12 cellular contexts compared by ENCODE assay signal in genomic region chr7:63927261-63927660, GRCh38.
DNase-seq lines count a peak whose midpoint lies in the region; ATAC-seq and TF ChIP-seq lines count a peak whose summit lies in the region.
"Had no signal": no experiment of that assay in that cellular context is flagged by ENCODE, and none has a peak within 500 bp of the region (broad histone marks: within the 10 kb centered on the region; RNA-seq: fewer than 3 reads in every experiment).

No MANE protein-coding gene starts in this region.

- peak overlapping the region; percentile 89 for H3K4me3 Mint-ChIP-seq in T-helper 1 cell treated with Interleukin-12 subunit alpha and Interleukin-12 subunit beta and Interleukin-4 antibody, amounts not matched to agents 30 μg/mL and 1 μg/mL, for 36 hours
- peak overlapping the region; percentile 86 for H3K4me3 Mint-ChIP-seq in stimulated activated effector memory CD8-positive, alpha-beta T cell treated with anti-CD3 and anti-CD28 coated beads, Interleukin-12 subunit alpha, Interleukin-12 subunit beta, amount 100 ng/mL, for 72 hours

- TF ChIP-seq CTCF in Loucy (conservative IDR thresholded peaks at IDR 0.05; ENCODE audit: low read length) (no peak), esophagus squamous epithelium (IDR thresholded peaks at IDR 0.05) (no peak)

- ATAC-seq in stimulated activated effector memory CD8-positive, alpha-beta T cell treated with anti-CD3 and anti-CD28 coated beads, Interleukin-12 subunit alpha, Interleukin-12 subunit beta, amount 100 ng/mL, for 72 hours: no peak
- no peak for ATAC-seq in HG03565 (IDR thresholded peaks at IDR 0.05; ENCODE audit: unreplicated experiment)

- H3K23ac ChIP-seq in trophoblast cell (ENCODE audit: low read length): no peak overlapping the region

- no peak overlapping the region for H3K18ac ChIP-seq in trophoblast cell (ENCODE audit: low read length)

- H3K27ac ChIP-seq in esophagus squamous epithelium (peak overlapping the region in 2 of 4 donors; percentile 92 to 95), trophoblast cell (ENCODE audit: low read depth, low read length) (no peak overlapping the region)

- H4K91ac ChIP-seq in trophoblast cell (ENCODE audit: low read depth, low read length): no peak overlapping the region

- WGBS in esophagus squamous epithelium, 2 donors: 73 to 83% methylated on average over 1 to 3 of the region's 5 CpGs
- WGBS in trophoblast cell (ENCODE audit: extremely low coverage, insufficient coverage, insufficient read length): no CpG with 5 or more reads among the region's 5 CpGs

- no peak overlapping the region for H3K27ac Mint-ChIP-seq in T-helper 1 cell treated with Interleukin-12 subunit alpha and Interleukin-12 subunit beta and Interleukin-4 antibody, amounts not matched to agents 30 μg/mL and 1 μg/mL, for 36 hours
- H3K27ac Mint-ChIP-seq in stimulated activated effector memory CD8-positive, alpha-beta T cell treated with anti-CD3 and anti-CD28 coated beads, Interleukin-12 subunit alpha, Interleukin-12 subunit beta, amount 100 ng/mL, for 72 hours: no peak overlapping the region

- H3K9me3 ChIP-seq in Loucy (ENCODE audit: insufficient read depth, low read depth, low read length) (no peaks in the 10 kb centered on the region; the same call in 1 of the 2 replicates), esophagus squamous epithelium (peaks cover 0 to 16% (median 5%) of the 10 kb centered on the region in 3 donors), trophoblast cell (ENCODE audit: insufficient read depth, low read depth, low read length) (peaks cover 50% of the 10 kb centered on the region)

- no peaks in the 10 kb centered on the region for H3K79me2 ChIP-seq in Loucy (ENCODE audit: insufficient read depth, low read length)
- H3K79me2 ChIP-seq in trophoblast cell (ENCODE audit: control insufficient read depth, insufficient read depth, low read length, poor library complexity): no peaks in the 10 kb centered on the region

- H3K4me1 ChIP-seq in Loucy (ENCODE audit: insufficient read depth, low read length, poor library complexity, severe bottlenecking) (no peaks in the 10 kb centered on the region), esophagus squamous epithelium (peaks cover 0 to 19% (median 7%) of the 10 kb centered on the region in 3 donors), trophoblast cell (ENCODE audit: control insufficient read depth in 1 of 2, insufficient read depth in 2 of 2, low read length in 2 of 2) (no peaks in the 10 kb centered on the region)

- H4K12ac ChIP-seq in trophoblast cell (ENCODE audit: low read depth, low read length): no peak overlapping the region

- no peak overlapping the region for H2BK120ac ChIP-seq in trophoblast cell (ENCODE audit: insufficient read depth, low read length, poor library complexity)

- H2BK12ac ChIP-seq in trophoblast cell (ENCODE audit: low read length): no peak overlapping the region

- H4K8ac ChIP-seq in trophoblast cell (ENCODE audit: low read depth, low read length): no peak overlapping the region

- no peak overlapping the region for H2BK5ac ChIP-seq in trophoblast cell (ENCODE audit: low read depth, low read length, poor library complexity)

- H3K4ac ChIP-seq in trophoblast cell (ENCODE audit: low read depth, low read length): no peak overlapping the region

- H3K4me1 Mint-ChIP-seq in T-helper 1 cell treated with Interleukin-12 subunit alpha and Interleukin-12 subunit beta and Interleukin-4 antibody, amounts not matched to agents 30 μg/mL and 1 μg/mL, for 36 hours (ENCODE audit: low read depth): no peaks in the 10 kb centered on the region
- H3K4me1 Mint-ChIP-seq in stimulated activated effector memory CD8-positive, alpha-beta T cell treated with anti-CD3 and anti-CD28 coated beads, Interleukin-12 subunit alpha, Interleukin-12 subunit beta, amount 100 ng/mL, for 72 hours: peaks cover 7% of the 10 kb centered on the region

- no peak overlapping the region for H2AK5ac ChIP-seq in trophoblast cell (ENCODE audit: low read length)

- H3K79me1 ChIP-seq in trophoblast cell (ENCODE audit: low read length): no peaks in the 10 kb centered on the region

- H3K36me3 ChIP-seq in Loucy (ENCODE audit: insufficient read depth, low read length) (no peaks in the 10 kb centered on the region), esophagus squamous epithelium (no peaks in the 10 kb centered on the region), trophoblast cell (ENCODE audit: control insufficient read depth in 1 of 2, insufficient read depth in 2 of 2, low read length in 2 of 2) (no peaks in the 10 kb centered on the region)

- no peaks in the 10 kb centered on the region for H3K36me3 Mint-ChIP-seq in T-helper 1 cell treated with Interleukin-12 subunit alpha and Interleukin-12 subunit beta and Interleukin-4 antibody, amounts not matched to agents 30 μg/mL and 1 μg/mL, for 36 hours (ENCODE audit: low read depth)
- peaks cover 18% of the 10 kb centered on the region for H3K36me3 Mint-ChIP-seq in stimulated activated effector memory CD8-positive, alpha-beta T cell treated with anti-CD3 and anti-CD28 coated beads, Interleukin-12 subunit alpha, Interleukin-12 subunit beta, amount 100 ng/mL, for 72 hours

- no peak overlapping the region for H3K14ac ChIP-seq in trophoblast cell (ENCODE audit: low read length)

- H3K4me2 ChIP-seq in Loucy (ENCODE audit: low read depth, low read length, poor library complexity, severe bottlenecking) (peak overlapping the region; percentile 71), trophoblast cell (ENCODE audit: low read length) (no peak overlapping the region)

- no peaks in the 10 kb centered on the region for H3K9me2 ChIP-seq in Loucy (replicated peaks; ENCODE audit: low read depth, low read length)

- no peak for TF ChIP-seq POLR2A in esophagus squamous epithelium (IDR thresholded peaks at IDR 0.05)

- H3K4me3 ChIP-seq in Loucy (ENCODE audit: low read length, poor library complexity, severe bottlenecking): peak overlapping the region; percentile 72
- peak overlapping the region in 3 of 4 donors; percentile 63 to 78 (median 73) for H3K4me3 ChIP-seq in esophagus squamous epithelium
- no peak overlapping the region for H3K4me3 ChIP-seq in trophoblast cell (ENCODE audit: low read depth, low read length)

- no peaks in the 10 kb centered on the region for H4K20me1 ChIP-seq in Loucy (ENCODE audit: insufficient read depth, low read length, poor library complexity, severe bottlenecking)

- peaks cover 46% of the 10 kb centered on the region for H3K9me3 Mint-ChIP-seq in T-helper 1 cell treated with Interleukin-12 subunit alpha and Interleukin-12 subunit beta and Interleukin-4 antibody, amounts not matched to agents 30 μg/mL and 1 μg/mL, for 36 hours
- H3K9me3 Mint-ChIP-seq in stimulated activated effector memory CD8-positive, alpha-beta T cell treated with anti-CD3 and anti-CD28 coated beads, Interleukin-12 subunit alpha, Interleukin-12 subunit beta, amount 100 ng/mL, for 72 hours: peaks cover 8% of the 10 kb centered on the region

- intact Hi-C loops in esophagus squamous epithelium (cut with DNase I): no loop called here

- H3K9ac ChIP-seq in Loucy (ENCODE audit: low read depth, low read length, poor library complexity, severe bottlenecking) (peak overlapping the region; percentile 60), trophoblast cell (ENCODE audit: low read length) (no peak overlapping the region)

- H3K27me3 ChIP-seq in Loucy (ENCODE audit: insufficient read depth, low read length, poor library complexity, severe bottlenecking) (no peaks in the 10 kb centered on the region), esophagus squamous epithelium (peaks cover 0 to 12% (median 0%) of the 10 kb centered on the region in 4 donors), trophoblast cell (ENCODE audit: insufficient read depth, low read length) (no peaks in the 10 kb centered on the region)

- no peaks in the 10 kb centered on the region for H3F3A ChIP-seq in Loucy (ENCODE audit: low read depth)

- DNase-seq in T-helper 1 cell (no peak), esophagus squamous epithelium (lab: John Stamatoyannopoulos, UW) (no peak), iPS-NIHi11 (ENCODE audit: low spot score) (no peak), trophoblast cell (no peak)
- DNase-seq in stimulated activated effector memory CD8-positive, alpha-beta T cell treated with anti-CD3 and anti-CD28 coated beads, Interleukin-12 subunit alpha, Interleukin-12 subunit beta, amount 100 ng/mL, for 72 hours (ENCODE audit: low spot score in 2 of 2): no peak
- DNase-seq: activated B cell treated with CpG ODN at 0.5 μM for 24 hours, activated gamma-delta T cell treated with Interleukin-2 at 50 U/mL for 16 hours, IMR-90, midbrain had no signal

- H2AFZ ChIP-seq in Loucy (ENCODE audit: low read length) (peak overlapping the region; percentile 98; the same call in 1 of the 2 replicates), trophoblast cell (ENCODE audit: insufficient read depth, low read length, poor library complexity) (no peak overlapping the region)

- no peaks in the 10 kb centered on the region for H3K27me3 Mint-ChIP-seq in T-helper 1 cell treated with Interleukin-12 subunit alpha and Interleukin-12 subunit beta and Interleukin-4 antibody, amounts not matched to agents 30 μg/mL and 1 μg/mL, for 36 hours (ENCODE audit: low read depth)
- H3K27me3 Mint-ChIP-seq: activated B cell treated with CpG ODN at 0.5 μM for 24 hours had no signal
